27 cellular contexts compared by ENCODE assay signal in genomic region chr18:924987-925386, GRCh38. TPM values are rescaled to one million over a fixed set of nuclear protein-coding genes. Genes with fewer than 3 reads are reported as not detected.
A peak's percentile ranks its signal among the peaks of the same experiment; 100 is the strongest.
DNase-seq lines count a peak whose midpoint lies in the region; ATAC-seq and TF ChIP-seq lines count a peak whose summit lies in the region.
"Had no signal": no experiment of that assay in that cellular context is flagged by ENCODE, and none has a peak within 500 bp of the region (broad histone marks: within the 10 kb centered on the region; RNA-seq: fewer than 3 reads in every experiment).

No MANE protein-coding gene starts in this region.

- ATAC-seq in WTC11: no peak

- CTCF ChIA-PET in WTC11 (lab: Charles Lee): no interaction called here

- no peaks in the 10 kb centered on the region; the same call in 1 of the 2 replicates for H3K4me1 Mint-ChIP-seq in WTC11
- H3K4me1 Mint-ChIP-seq: B cell; CD14-positive monocyte; CD8-positive, alpha-beta memory T cell had no signal

- DNase-seq in COLO668 (lab: John Stamatoyannopoulos, UW; ENCODE audit: unreplicated experiment) (peak; percentile 56), DMS53 (lab: John Stamatoyannopoulos, UW) (peak; percentile 93), NCI-H2196 treated with DMSO at 0.1 percent for 48 hours (lab: John Stamatoyannopoulos, UW; ENCODE audit: unreplicated experiment) (peak; percentile 39), WTC11 (ENCODE audit: low spot score) (no peak), NCI-H446 treated with DMSO at 0.1 percent for 48 hours (lab: John Stamatoyannopoulos, UW) (no peak), cerebellar cortex (ENCODE audit: low spot score) (no peak), hepatic stellate cell (ENCODE audit: low spot score) (no peak)
- DNase-seq: Calu3; CD8-positive, alpha-beta memory T cell; GM23248; H9; KBM-7; MV-4-11; NCI-H1694 treated with DMSO at 0.1 percent for 48 hours; NCI-H2171 treated with DMSO at 0.1 percent for 48 hours; NCI-H446; NCI-H82; SK-N-SH; SW 1271; T-helper 9 cell had no signal

- no peak for TF ChIP-seq CTCF in WTC11 (IDR thresholded peaks at IDR 0.05)

- H3K36me3 Mint-ChIP-seq in WTC11: no peaks in the 10 kb centered on the region
- H3K36me3 Mint-ChIP-seq: CD14-positive monocyte; CD8-positive, alpha-beta memory T cell had no signal

- peaks cover 29% of the 10 kb centered on the region for H3K27me3 Mint-ChIP-seq in WTC11 (ENCODE audit: low read depth)

- no peak overlapping the region for H3K27ac Mint-ChIP-seq in WTC11
- H3K27ac Mint-ChIP-seq: B cell; CD14-positive monocyte; H9; T-helper 1 cell treated with Interleukin-12 subunit alpha and Interleukin-12 subunit beta and Interleukin-4 antibody, amounts not matched to agents 30 μg/mL and 1 μg/mL, for 36 hours had no signal

- H3K4me3 Mint-ChIP-seq in WTC11: no peak overlapping the region
- H3K4me3 Mint-ChIP-seq: B cell; CD14-positive monocyte; CD8-positive, alpha-beta memory T cell; H9; T-helper 1 cell treated with Interleukin-12 subunit alpha and Interleukin-12 subunit beta and Interleukin-4 antibody, amounts not matched to agents 30 μg/mL and 1 μg/mL, for 36 hours had no signal

- H3K9me3 Mint-ChIP-seq in WTC11: no peaks in the 10 kb centered on the region
- H3K9me3 Mint-ChIP-seq: H9; T-helper 1 cell treated with Interleukin-12 subunit alpha and Interleukin-12 subunit beta and Interleukin-4 antibody, amounts not matched to agents 30 μg/mL and 1 μg/mL, for 36 hours had no signal

- POLR2A ChIA-PET in WTC11 (lab: Charles Lee): interaction anchor here (0.6 kb wide), 1 partner anchor 29 kb away, joined by 4 read pairs; no protein-coding TSS in a partner anchor

TF ChIP-seq in WTC11, 78 proteins besides CTCF, POLR2A, EP300 and RAD21:
- TF ChIP-seq TCF7 (CRISPR knock-in tag; IDR thresholded peaks at IDR 0.05; ENCODE audit: low read depth): no peak
- no peak for TF ChIP-seq PRRX2 (CRISPR knock-in tag; IDR thresholded peaks at IDR 0.05)
- TF ChIP-seq PREB (CRISPR knock-in tag; IDR thresholded peaks at IDR 0.05; ENCODE audit: borderline replicate concordance): no peak
- peak; percentile 40; the same call in 1 of the 2 replicates for TF ChIP-seq GABPB1 (CRISPR knock-in tag; IDR thresholded peaks at IDR 0.05)

RNA-seq across cellular contexts. Expression of gene ADCYAP1, which starts 20.3 kb away (rescaled TPM):
- total RNA-seq in WTC11 (2021): not detected in 3 replicates
- total RNA-seq: A673; B cell; Calu3; CD8-positive, alpha-beta memory T cell; GM23248; H9; HT1080; LHCN-M2; MCF 10A had no signal

Comparison
In these comparisons a context has a peak if more than half of its experiments do, and no peak if none do; other contexts are left out.
1. DNase-seq: peak in COLO668 (single experiment), DMS53 (single experiment) and NCI-H2196 treated with DMSO at 0.1 percent for 48 hours (single experiment); none in WTC11 (single experiment), NCI-H446 treated with DMSO at 0.1 percent for 48 hours (single experiment), cerebellar cortex (single experiment) and hepatic stellate cell (single experiment).